In genomic region chr19:1274081-1274851, GRCh38 we compare ENCODE assay signal across 8 cellular contexts. TPM values are rescaled to one million over a fixed set of nuclear protein-coding genes. Genes with fewer than 3 reads are reported as not detected.
DNase-seq lines count a peak whose midpoint lies in the region; ATAC-seq and TF ChIP-seq lines count a peak whose summit lies in the region.

No MANE protein-coding gene starts in this region.

- intact Hi-C loops in lower leg skin (cut with DNase I; ENCODE audit: low total_unique reads): no loop called here

- TF ChIP-seq CTCF in suprapubic skin (IDR thresholded peaks at IDR 0.05) (no peak), lower leg skin (IDR thresholded peaks at IDR 0.05) (no peak)

- no peaks in the 10 kb centered on the region for H3K9me3 Mint-ChIP-seq in T-helper 1 cell treated with Interleukin-12 subunit alpha and Interleukin-12 subunit beta and Interleukin-4 antibody, amounts not matched to agents 30 μg/mL and 1 μg/mL, for 36 hours
- H3K9me3 Mint-ChIP-seq in activated naive CD4-positive, alpha-beta T cell treated with anti-CD3 and anti-CD28 coated beads, Interleukin-2, amount 50 U/mL, for 72 hours: no peaks in the 10 kb centered on the region
- no peaks in the 10 kb centered on the region for H3K9me3 Mint-ChIP-seq in immature natural killer cell

- H3K4me3 ChIP-seq in suprapubic skin (peak overlapping the region; percentile 57), lower leg skin (ENCODE audit: low read depth, poor library complexity, severe bottlenecking) (no peak overlapping the region)

- WGBS in suprapubic skin: 75% methylated on average over 10 of the region's 46 CpGs
- WGBS in lower leg skin, 2 donors: 69 to 82% methylated on average over 38 to 46 of the region's 46 CpGs

- H3K4me1 ChIP-seq in suprapubic skin: peaks cover 70% of the 10 kb centered on the region

- peaks cover 42% of the 10 kb centered on the region for H3K4me1 Mint-ChIP-seq in T-helper 1 cell treated with Interleukin-12 subunit alpha and Interleukin-12 subunit beta and Interleukin-4 antibody, amounts not matched to agents 30 μg/mL and 1 μg/mL, for 36 hours (ENCODE audit: low read depth)
- H3K4me1 Mint-ChIP-seq in immature natural killer cell: peaks cover 47 to 51% of the 10 kb centered on the region in 2 donors

- TF ChIP-seq POLR2A in suprapubic skin (IDR thresholded peaks at IDR 0.05) (no peak), lower leg skin (IDR thresholded peaks at IDR 0.05) (no peak)

- peak overlapping the region; percentile 56 for H3K4me3 Mint-ChIP-seq in T-helper 1 cell treated with Interleukin-12 subunit alpha and Interleukin-12 subunit beta and Interleukin-4 antibody, amounts not matched to agents 30 μg/mL and 1 μg/mL, for 36 hours
- H3K4me3 Mint-ChIP-seq in immature natural killer cell: peak overlapping the region; percentile 53 to 78 (median 64)

- no peak for ATAC-seq in activated naive CD4-positive, alpha-beta T cell treated with anti-CD3 and anti-CD28 coated beads, Interleukin-2, amount 50 U/mL, for 72 hours
- ATAC-seq in HG03175 (IDR thresholded peaks at IDR 0.05; ENCODE audit: unreplicated experiment): no peak

- H3K36me3 ChIP-seq in suprapubic skin: peaks cover 51% of the 10 kb centered on the region

- H3K36me3 Mint-ChIP-seq in T-helper 1 cell treated with Interleukin-12 subunit alpha and Interleukin-12 subunit beta and Interleukin-4 antibody, amounts not matched to agents 30 μg/mL and 1 μg/mL, for 36 hours (ENCODE audit: low read depth): peaks cover 38% of the 10 kb centered on the region
- peaks cover 41 to 46% of the 10 kb centered on the region in 2 donors for H3K36me3 Mint-ChIP-seq in activated naive CD4-positive, alpha-beta T cell treated with anti-CD3 and anti-CD28 coated beads, Interleukin-2, amount 50 U/mL, for 72 hours
- peaks cover 13 to 31% (median 14%) of the 10 kb centered on the region in 3 donors for H3K36me3 Mint-ChIP-seq in immature natural killer cell

- peak overlapping the region; percentile 69 for H3K27ac Mint-ChIP-seq in T-helper 1 cell treated with Interleukin-12 subunit alpha and Interleukin-12 subunit beta and Interleukin-4 antibody, amounts not matched to agents 30 μg/mL and 1 μg/mL, for 36 hours
- H3K27ac Mint-ChIP-seq in activated naive CD4-positive, alpha-beta T cell treated with anti-CD3 and anti-CD28 coated beads, Interleukin-2, amount 50 U/mL, for 72 hours: peak overlapping the region; percentile 24 to 75
- H3K27ac Mint-ChIP-seq in immature natural killer cell: peak overlapping the region; percentile 66 to 92 (median 82)

- H3K27ac ChIP-seq in suprapubic skin: peak overlapping the region; percentile 96

- DNase-seq in T-helper 1 cell (no peak), immature natural killer cell (no peak), suprapubic skin (ENCODE audit: low spot score in 2 of 2) (no peak), lower leg skin (ENCODE audit: low spot score in 2 of 2) (no peak), NCI-H748 treated with DMSO at 0.1 percent for 48 hours (lab: John Stamatoyannopoulos, UW) (no peak)
- DNase-seq in activated naive CD4-positive, alpha-beta T cell treated with anti-CD3 and anti-CD28 coated beads, Interleukin-2, amount 50 U/mL, for 72 hours (ENCODE audit: low spot score in 2 of 2): no peak

- TF ChIP-seq EP300 in suprapubic skin (IDR thresholded peaks at IDR 0.05): no peak

- no peaks in the 10 kb centered on the region for H3K27me3 ChIP-seq in suprapubic skin

- H3K27me3 Mint-ChIP-seq in T-helper 1 cell treated with Interleukin-12 subunit alpha and Interleukin-12 subunit beta and Interleukin-4 antibody, amounts not matched to agents 30 μg/mL and 1 μg/mL, for 36 hours (ENCODE audit: low read depth): no peaks in the 10 kb centered on the region
- H3K27me3 Mint-ChIP-seq in immature natural killer cell (ENCODE audit: low read depth in 3 of 3): peaks cover 21 to 42% (median 35%) of the 10 kb centered on the region in 3 donors

- no peaks in the 10 kb centered on the region for H3K9me3 ChIP-seq in suprapubic skin

RNA-seq across cellular contexts. Expression of gene FAM174C, which starts 1.1 kb away (rescaled TPM):
- 10 to 100 TPM; 42.1 to 76.0 TPM for total RNA-seq in activated naive CD4-positive, alpha-beta T cell treated with anti-CD3 and anti-CD28 coated beads, Interleukin-2, amount 50 U/mL, for 72 hours
- polyA plus RNA-seq in immature natural killer cell: 10 to 100 TPM; 50.5 to 98.4 (median 86.9) TPM
- total RNA-seq in suprapubic skin (10 to 100 TPM; 44.3 to 72.5 (median 58.2) TPM), lower leg skin (10 to 100 TPM; 66.3 to 74.1 (median 68.8) TPM)

RNA-seq across cellular contexts. Expression of gene CIRBP, which starts 5.1 kb away (rescaled TPM):
- total RNA-seq in activated naive CD4-positive, alpha-beta T cell treated with anti-CD3 and anti-CD28 coated beads, Interleukin-2, amount 50 U/mL, for 72 hours: 100 to 1,000 TPM; 148 to 157 TPM
- polyA plus RNA-seq in immature natural killer cell: 100 to 1,000 TPM; 146 to 246 (median 197) TPM
- total RNA-seq in suprapubic skin (100 to 1,000 TPM; 338 to 672 (median 451) TPM), lower leg skin (100 to 1,000 TPM; 496 to 546 (median 545) TPM)

RNA-seq across cellular contexts. Expression of gene EFNA2, which starts 11.4 kb away (rescaled TPM):
- under 1 TPM in 1 of 2 donors, not detected in 1; 0.25 TPM for total RNA-seq in activated naive CD4-positive, alpha-beta T cell treated with anti-CD3 and anti-CD28 coated beads, Interleukin-2, amount 50 U/mL, for 72 hours
- polyA plus RNA-seq in immature natural killer cell: not detected
- total RNA-seq in suprapubic skin (not detected), lower leg skin (not detected)

RNA-seq across cellular contexts. Expression of gene MIDN, which starts 25.9 kb away (rescaled TPM):
- total RNA-seq in activated naive CD4-positive, alpha-beta T cell treated with anti-CD3 and anti-CD28 coated beads, Interleukin-2, amount 50 U/mL, for 72 hours: 100 to 1,000 TPM in 1 of 2 donors, 10 to 100 TPM in 1; 52.9 to 113 TPM
- polyA plus RNA-seq in immature natural killer cell: 10 to 100 TPM in 2 of 3 donors, 1 to 10 TPM in 1; 4.9 to 16.0 (median 10.8) TPM
- total RNA-seq in suprapubic skin: 100 to 1,000 TPM in 2 of 4 donors, 10 to 100 TPM in 2; 89.0 to 153 (median 105) TPM
- 100 to 1,000 TPM in 1 of 4 donors, 10 to 100 TPM in 3; 59.7 to 119 (median 78.7) TPM for total RNA-seq in lower leg skin

RNA-seq across cellular contexts. Expression of gene ATP5F1D, which starts 32.7 kb away (rescaled TPM):
- 100 to 1,000 TPM; 114 to 201 TPM for total RNA-seq in activated naive CD4-positive, alpha-beta T cell treated with anti-CD3 and anti-CD28 coated beads, Interleukin-2, amount 50 U/mL, for 72 hours
- 100 to 1,000 TPM; 145 to 310 (median 303) TPM for polyA plus RNA-seq in immature natural killer cell
- 100 to 1,000 TPM; 102 to 205 (median 137) TPM for total RNA-seq in suprapubic skin
- 100 to 1,000 TPM; 121 to 198 (median 146) TPM for total RNA-seq in lower leg skin
